In genomic region chr14:34875031-34875922, GRCh38 we compare ENCODE assay signal across 8 cellular contexts. TPM values are rescaled to one million over a fixed set of nuclear protein-coding genes. Genes with fewer than 3 reads are reported as not detected.
DNase-seq lines count a peak whose midpoint lies in the region; ATAC-seq and TF ChIP-seq lines count a peak whose summit lies in the region.

TSS of gene BAZ1A (minus strand) at chr14:34875360. CDS start at chr14:34874604, 756 bp downstream.

- H3K27me3 ChIP-seq in brain microvascular endothelial cell (replicated peaks) (no peaks in the 10 kb centered on the region), iPS DF 6.9 (ENCODE audit: control insufficient read depth, insufficient read depth, low read length) (no peaks in the 10 kb centered on the region)

- no CpG with 5 or more reads among the region's 46 CpGs for WGBS in iPS DF 6.9 (ENCODE audit: insufficient coverage, insufficient read length)

- intact Hi-C loops in sciatic nerve (cut with DNase I) = no loop called here

- no peaks in the 10 kb centered on the region for H3K4me1 ChIP-seq in iPS DF 6.9 (ENCODE audit: control insufficient read depth, insufficient read depth, low read length)

- DNase-seq in activated gamma-delta T cell treated with Interleukin-2 at 50 U/mL for 16 hours = peak; percentile 12
- no peak for DNase-seq in activated gamma-delta T cell (lab: John Stamatoyannopoulos, UW)
- DNase-seq in NCI-H2029 treated with DMSO at 0.1 percent for 48 hours (lab: John Stamatoyannopoulos, UW) = peak; percentile 99
- DNase-seq in T-helper 22 cell (ENCODE audit: low read depth) = peak; percentile 30
- DNase-seq in brain microvascular endothelial cell = peak; percentile 86
- no peak for DNase-seq in iPS DF 6.9 (ENCODE audit: low read depth, low spot score)
- DNase-seq in sciatic nerve (ENCODE audit: low spot score) = peak; percentile 76

- H3K9me3 ChIP-seq in iPS DF 6.9 (ENCODE audit: control insufficient read depth, insufficient read depth, low read length) = no peaks in the 10 kb centered on the region

- peak; percentile 32 for TF ChIP-seq CTCF in brain microvascular endothelial cell (IDR thresholded peaks at IDR 0.05; ENCODE audit: low read depth, low read length, missing control alignments)

- H3K27ac ChIP-seq in brain microvascular endothelial cell (peak within 1 kb of the TSS; percentile 95), iPS DF 6.9 (ENCODE audit: low read length) (no peak within 1 kb of the TSS)

- in situ Hi-C loops in brain microvascular endothelial cell (cut with HindIII; ENCODE audit: low pct_ligation_motif_present, low sequenced_read_pairs) = no loop called here

- ATAC-seq in HG02973 (IDR thresholded peaks at IDR 0.05; ENCODE audit: unreplicated experiment) = peak; percentile 31
- peak; percentile 75 for ATAC-seq in sciatic nerve

- peak within 1 kb of the TSS; percentile 83 for H3K4me3 ChIP-seq in brain microvascular endothelial cell (ENCODE audit: low read depth, low read length)
- H3K4me3 ChIP-seq in iPS DF 6.9 (ENCODE audit: low read length) = peak within 1 kb of the TSS; percentile 97

- no peaks in the 10 kb centered on the region for H3K36me3 ChIP-seq in brain microvascular endothelial cell (replicated peaks)
- H3K36me3 ChIP-seq in iPS DF 6.9 (ENCODE audit: control insufficient read depth, insufficient read depth, low read length) = no peaks in the 10 kb centered on the region

RNA-seq across cellular contexts. Expression of gene BAZ1A, which starts in this region (rescaled TPM):
- total RNA-seq in sciatic nerve = 30.1 TPM

Comparison
In these comparisons a context has a peak if more than half of its experiments do, and no peak if none do; other contexts are left out.
1. DNase-seq: peak in activated gamma-delta T cell treated with Interleukin-2 at 50 U/mL for 16 hours (single experiment), NCI-H2029 treated with DMSO at 0.1 percent for 48 hours (single experiment), T-helper 22 cell (single experiment), brain microvascular endothelial cell (single experiment) and sciatic nerve (single experiment); none in activated gamma-delta T cell (single experiment) and iPS DF 6.9 (single experiment).